In the genomic region with DNA sequence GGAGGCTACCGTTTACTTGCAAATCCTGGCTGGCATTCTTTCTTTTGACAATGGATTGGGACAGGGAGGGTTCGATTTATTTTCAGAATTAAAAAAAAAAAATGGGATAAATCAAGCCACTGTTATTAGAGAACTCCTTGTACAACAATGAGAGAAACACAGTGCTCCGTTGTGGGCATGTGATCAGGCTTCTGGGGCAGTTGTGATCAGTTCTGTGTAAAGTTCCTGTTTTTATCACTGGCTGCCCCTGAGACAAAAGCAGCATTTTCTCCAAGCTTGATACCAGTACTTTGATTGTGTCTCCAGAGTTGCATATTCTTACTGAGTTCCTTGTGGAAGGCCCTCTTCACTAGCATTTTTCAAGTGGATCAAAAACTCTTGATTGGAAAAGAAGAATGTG, we compare ENCODE assay signal across 8 cellular contexts. TPM values are rescaled to one million over a fixed set of nuclear protein-coding genes. Genes with fewer than 3 reads are reported as not detected.
DNase-seq lines count a peak whose midpoint lies in the region; ATAC-seq and TF ChIP-seq lines count a peak whose summit lies in the region.

No MANE protein-coding gene starts in this region.

- peak overlapping the region; percentile 89 to 97 (median 95) for H3K27ac Mint-ChIP-seq in CD4-positive, alpha-beta memory T cell

- peak overlapping the region; percentile 92 for H3K9ac ChIP-seq in skeletal muscle satellite cell (ENCODE audit: low read depth, low read length)

- POLR2A ChIA-PET in CD4-positive, alpha-beta memory T cell (lab: Charles Lee; ENCODE audit: partially characterized antibody): interaction anchor here (0.9 to 2.4 kb wide), 13 partner anchors 9 to 421 kb away, joined by 3 to 26 read pairs (median 5); a partner anchor contains a TSS

- no peak for DNase-seq in CD4-positive, alpha-beta memory T cell
- DNase-seq in Kasumi-1 (lab: John Stamatoyannopoulos, UW) (peak; percentile 72 to 75), astrocyte of the cerebellum (ENCODE audit: low read depth) (no peak), omental fat pad (ENCODE audit: low spot score) (no peak)

- in situ Hi-C loops in astrocyte of the cerebellum (cut with HindIII; ENCODE audit: low sequenced_read_pairs): no loop called here

- H3K4me1 ChIP-seq in CD4-positive, alpha-beta memory T cell (ENCODE audit: insufficient read depth, low read length): peaks cover 53% of the 10 kb centered on the region
- H3K4me1 ChIP-seq in skeletal muscle satellite cell (ENCODE audit: control insufficient read depth, insufficient read depth, low read length): peaks cover 14% of the 10 kb centered on the region

- ATAC-seq in omental fat pad (ENCODE audit: low FRiP score): no peak
- ATAC-seq in GM21529 (IDR thresholded peaks at IDR 0.05; ENCODE audit: unreplicated experiment): no peak
- no peak for ATAC-seq in GM18907 (IDR thresholded peaks at IDR 0.05; ENCODE audit: unreplicated experiment)

- H3K4me1 Mint-ChIP-seq in CD4-positive, alpha-beta memory T cell: peaks cover 41 to 59% (median 47%) of the 10 kb centered on the region in 4 donors

- no peaks in the 10 kb centered on the region for H3K27me3 ChIP-seq in CD4-positive, alpha-beta memory T cell (ENCODE audit: insufficient read depth, low read length)
- H3K27me3 ChIP-seq in skeletal muscle satellite cell (ENCODE audit: control insufficient read depth, insufficient read depth, low read length): no peaks in the 10 kb centered on the region

- H3K36me3 Mint-ChIP-seq in CD4-positive, alpha-beta memory T cell: peaks cover 0 to 6% of the 10 kb centered on the region in 2 donors

- peak overlapping the region; percentile 84 for H3K4me2 ChIP-seq in skeletal muscle satellite cell (ENCODE audit: low read length)

- TF ChIP-seq CTCF in astrocyte of the cerebellum (IDR thresholded peaks at IDR 0.05; ENCODE audit: low read depth, low read length, missing control alignments) (no peak), omental fat pad (IDR thresholded peaks at IDR 0.05) (no peak)

- H3K9me3 ChIP-seq in CD4-positive, alpha-beta memory T cell (ENCODE audit: control insufficient read depth in 1 of 2, low read length in 2 of 2): no peaks in the 10 kb centered on the region
- H3K9me3 ChIP-seq in iPS-18c (ENCODE audit: control insufficient read depth, insufficient read depth, low read length) (no peaks in the 10 kb centered on the region), skeletal muscle satellite cell (replicated peaks; ENCODE audit: low read length) (no peaks in the 10 kb centered on the region)

- H3K9me3 Mint-ChIP-seq in CD4-positive, alpha-beta memory T cell: peaks cover 0 to 3% (median 0%) of the 10 kb centered on the region in 8 donors

- H3K4me3 ChIP-seq in CD4-positive, alpha-beta memory T cell (ENCODE audit: low read length in 2 of 2): peak overlapping the region; percentile 82 to 91
- H3K4me3 ChIP-seq in astrocyte of the cerebellum (ENCODE audit: low read depth, low read length) (peak overlapping the region; percentile 73), iPS-18c (ENCODE audit: insufficient read depth, low read depth, low read length) (peak overlapping the region; percentile 87), skeletal muscle satellite cell (ENCODE audit: low read length) (peak overlapping the region; percentile 90)

- no peaks in the 10 kb centered on the region for H3K27me3 Mint-ChIP-seq in CD4-positive, alpha-beta memory T cell

- CTCF ChIA-PET in CD4-positive, alpha-beta memory T cell (lab: Charles Lee; ENCODE audit: partially characterized antibody): interaction anchor here (0.9 to 10.6 kb wide), 10 partner anchors 8 to 149 kb away, joined by 3 to 197 read pairs (median 6); no protein-coding TSS in a partner anchor

- H3K27ac ChIP-seq in CD4-positive, alpha-beta memory T cell (ENCODE audit: low read depth, low read length): peak overlapping the region; percentile 84

- intact Hi-C loops in CD4-positive, alpha-beta memory T cell (cut with micrococcal nuclease): loop anchor here (2.0 kb wide), 2 partner anchors 15 to 91 kb away; no protein-coding TSS in a partner anchor

- peak overlapping the region; percentile 94 to 98 (median 97) for H3K4me3 Mint-ChIP-seq in CD4-positive, alpha-beta memory T cell

- no peaks in the 10 kb centered on the region for H3K36me3 ChIP-seq in CD4-positive, alpha-beta memory T cell (ENCODE audit: insufficient read depth, low read length)
- no peaks in the 10 kb centered on the region for H3K36me3 ChIP-seq in skeletal muscle satellite cell (ENCODE audit: insufficient read depth, low read length)

RNA-seq across cellular contexts. Expression of a gene that starts 1.2 kb away (rescaled TPM):
- total RNA-seq in CD4-positive, alpha-beta memory T cell: 10 to 100 TPM; 26.4 to 29.1 TPM
- 10 to 100 TPM in 1 of 2 donors, 1 to 10 TPM in 1; 3.8 to 13.5 TPM for polyA plus RNA-seq in CD4-positive, alpha-beta memory T cell
- 17.7 and 22.1 TPM in 2 replicates for total RNA-seq in skeletal muscle satellite cell (2012; rRNA removed)
- 10 to 100 TPM; 21.1 to 35.2 (median 24.4) TPM for total RNA-seq in omental fat pad

Comparison
In these comparisons a context has a peak if more than half of its experiments do, and no peak if none do; other contexts are left out.
1. DNase-seq: peak in Kasumi-1 (2 of 2); none in CD4-positive, alpha-beta memory T cell (0 of 5), astrocyte of the cerebellum (single experiment) and omental fat pad (single experiment).
2. Peak in every context shown above with its lines, with median percentiles within 50 percentile points of each other: H3K4me3 ChIP-seq.